ENCODE assay signal across 1 cellular context in genomic region chr2:130791617-130791939, GRCh38.
TF ChIP-seq lines count a peak whose summit lies in the region.

No MANE protein-coding gene starts in this region.

TF ChIP-seq in HepG2, 621 proteins besides CTCF, POLR2A, EP300 and RAD21:
- TF ChIP-seq SRSF1 (optimal IDR thresholded peaks at IDR 0.05; ENCODE audit: low read depth, low read length) (no peak), MNT (IDR thresholded peaks at IDR 0.05) (0 out of 2 replicates have a peak, but pooled peaks have one; percentile 18), RBAK (CRISPR knock-in tag; IDR thresholded peaks at IDR 0.05) (no peak), SETDB1 (CRISPR knock-in tag; IDR thresholded peaks at IDR 0.05; ENCODE audit: borderline replicate concordance) (no peak)
